In the genomic region with DNA sequence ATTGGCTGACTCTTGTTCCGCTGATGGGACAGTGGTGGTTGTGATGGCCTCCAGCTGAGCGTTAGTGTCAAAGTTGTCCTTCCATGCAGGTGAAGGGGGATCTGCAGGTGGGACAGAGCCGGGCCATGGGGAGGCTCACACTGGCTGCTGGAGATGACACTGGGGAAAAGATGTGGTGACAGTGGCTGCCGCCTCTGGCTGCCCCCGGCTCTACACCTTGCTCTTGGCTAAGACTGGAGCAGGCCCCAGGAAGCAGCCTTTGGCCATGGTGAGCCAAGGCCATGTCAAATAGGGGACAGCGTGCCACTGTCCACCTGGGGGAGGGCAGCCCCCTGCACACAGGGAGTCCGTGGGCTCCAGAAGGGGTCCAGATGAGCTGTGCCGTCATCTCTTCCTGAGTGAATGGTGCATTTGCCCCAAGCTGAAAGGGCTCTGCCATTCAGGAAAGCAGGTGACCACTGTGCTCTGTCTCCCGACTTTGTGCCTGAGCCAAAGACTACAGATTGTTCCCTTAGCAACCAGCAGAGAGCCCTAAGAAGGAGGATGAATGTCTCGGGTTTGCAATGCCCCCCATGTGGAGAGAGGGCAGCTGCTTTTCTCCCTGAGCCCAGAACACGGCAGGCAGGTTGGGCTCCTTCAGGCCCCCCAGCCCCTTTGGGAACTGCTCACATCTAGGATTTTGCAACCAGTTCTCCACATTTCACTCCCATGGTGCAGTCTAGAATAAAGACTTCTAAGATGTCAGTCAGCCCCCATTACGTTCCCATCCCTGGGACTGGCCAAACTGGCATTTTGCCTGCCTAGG, we compare ENCODE assay signal across 2 cellular contexts.
TF ChIP-seq lines count a peak whose summit lies in the region.

No MANE protein-coding gene starts in this region.

TF ChIP-seq in GM23338, 12 proteins besides CTCF, POLR2A, EP300 and RAD21:
- TF ChIP-seq STAT1 (IDR thresholded peaks at IDR 0.05; ENCODE audit: unreplicated experiment) (no peak), NANOG (IDR thresholded peaks at IDR 0.05; ENCODE audit: borderline replicate concordance) (no peak), CREB1 (CRISPR knock-in tag; IDR thresholded peaks at IDR 0.05; ENCODE audit: low read depth) (no peak), EZH2phosphoT487 (IDR thresholded peaks at IDR 0.05; ENCODE audit: unreplicated experiment) (no peak), POLR2AphosphoS5 (IDR thresholded peaks at IDR 0.05; ENCODE audit: low read depth) (no peak), ZNF331 (CRISPR knock-in tag; IDR thresholded peaks at IDR 0.05; ENCODE audit: low read depth) (no peak), ZNF114 (CRISPR knock-in tag; IDR thresholded peaks at IDR 0.05) (no peak), EZH2 (IDR thresholded peaks at IDR 0.05; ENCODE audit: low read depth, unreplicated experiment) (no peak), JUNB (IDR thresholded peaks at IDR 0.05; ENCODE audit: unreplicated experiment) (no peak)
- TF ChIP-seq, protein P1, sequence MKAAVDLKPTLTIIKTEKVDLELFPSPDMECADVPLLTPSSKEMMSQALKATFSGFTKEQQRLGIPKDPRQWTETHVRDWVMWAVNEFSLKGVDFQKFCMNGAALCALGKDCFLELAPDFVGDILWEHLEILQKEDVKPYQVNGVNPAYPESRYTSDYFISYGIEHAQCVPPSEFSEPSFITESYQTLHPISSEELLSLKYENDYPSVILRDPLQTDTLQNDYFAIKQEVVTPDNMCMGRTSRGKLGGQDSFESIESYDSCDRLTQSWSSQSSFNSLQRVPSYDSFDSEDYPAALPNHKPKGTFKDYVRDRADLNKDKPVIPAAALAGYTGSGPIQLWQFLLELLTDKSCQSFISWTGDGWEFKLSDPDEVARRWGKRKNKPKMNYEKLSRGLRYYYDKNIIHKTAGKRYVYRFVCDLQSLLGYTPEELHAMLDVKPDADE (IDR thresholded peaks at IDR 0.05) = no peak
- TF ChIP-seq, protein P2, sequence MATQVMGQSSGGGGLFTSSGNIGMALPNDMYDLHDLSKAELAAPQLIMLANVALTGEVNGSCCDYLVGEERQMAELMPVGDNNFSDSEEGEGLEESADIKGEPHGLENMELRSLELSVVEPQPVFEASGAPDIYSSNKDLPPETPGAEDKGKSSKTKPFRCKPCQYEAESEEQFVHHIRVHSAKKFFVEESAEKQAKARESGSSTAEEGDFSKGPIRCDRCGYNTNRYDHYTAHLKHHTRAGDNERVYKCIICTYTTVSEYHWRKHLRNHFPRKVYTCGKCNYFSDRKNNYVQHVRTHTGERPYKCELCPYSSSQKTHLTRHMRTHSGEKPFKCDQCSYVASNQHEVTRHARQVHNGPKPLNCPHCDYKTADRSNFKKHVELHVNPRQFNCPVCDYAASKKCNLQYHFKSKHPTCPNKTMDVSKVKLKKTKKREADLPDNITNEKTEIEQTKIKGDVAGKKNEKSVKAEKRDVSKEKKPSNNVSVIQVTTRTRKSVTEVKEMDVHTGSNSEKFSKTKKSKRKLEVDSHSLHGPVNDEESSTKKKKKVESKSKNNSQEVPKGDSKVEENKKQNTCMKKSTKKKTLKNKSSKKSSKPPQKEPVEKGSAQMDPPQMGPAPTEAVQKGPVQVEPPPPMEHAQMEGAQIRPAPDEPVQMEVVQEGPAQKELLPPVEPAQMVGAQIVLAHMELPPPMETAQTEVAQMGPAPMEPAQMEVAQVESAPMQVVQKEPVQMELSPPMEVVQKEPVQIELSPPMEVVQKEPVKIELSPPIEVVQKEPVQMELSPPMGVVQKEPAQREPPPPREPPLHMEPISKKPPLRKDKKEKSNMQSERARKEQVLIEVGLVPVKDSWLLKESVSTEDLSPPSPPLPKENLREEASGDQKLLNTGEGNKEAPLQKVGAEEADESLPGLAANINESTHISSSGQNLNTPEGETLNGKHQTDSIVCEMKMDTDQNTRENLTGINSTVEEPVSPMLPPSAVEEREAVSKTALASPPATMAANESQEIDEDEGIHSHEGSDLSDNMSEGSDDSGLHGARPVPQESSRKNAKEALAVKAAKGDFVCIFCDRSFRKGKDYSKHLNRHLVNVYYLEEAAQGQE (IDR thresholded peaks at IDR 0.05; ENCODE audit: unreplicated experiment) = no peak

TF ChIP-seq in H1, 55 proteins besides CTCF, POLR2A, EP300 and RAD21 (continued from another document):
- TF ChIP-seq SIN3A (conservative IDR thresholded peaks at IDR 0.05 in 1 of 2, IDR thresholded peaks at IDR 0.05 in 1 of 2; ENCODE audit: low read depth in 1 of 2, low read length in 2 of 2) (no peak), CHD2 (IDR thresholded peaks at IDR 0.05; ENCODE audit: low read length) (no peak), BCL11A (IDR thresholded peaks at IDR 0.05; ENCODE audit: low read depth in 2 of 2, low read length in 2 of 2) (no peak), SP2 (IDR thresholded peaks at IDR 0.05; ENCODE audit: low read length) (no peak), SP4 (IDR thresholded peaks at IDR 0.05; ENCODE audit: low read length) (no peak), KDM1A (IDR thresholded peaks at IDR 0.05; ENCODE audit: borderline replicate concordance, low read length) (no peak), TEAD4 (IDR thresholded peaks at IDR 0.05; ENCODE audit: low read depth, low read length) (no peak), MAFK (IDR thresholded peaks at IDR 0.05; ENCODE audit: low read depth, low read length) (no peak), POU5F1 (IDR thresholded peaks at IDR 0.05; ENCODE audit: low read depth, low read length) (no peak)
- TF ChIP-seq, protein P3, sequence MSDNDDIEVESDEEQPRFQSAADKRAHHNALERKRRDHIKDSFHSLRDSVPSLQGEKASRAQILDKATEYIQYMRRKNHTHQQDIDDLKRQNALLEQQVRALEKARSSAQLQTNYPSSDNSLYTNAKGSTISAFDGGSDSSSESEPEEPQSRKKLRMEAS (IDR thresholded peaks at IDR 0.05) = no peak
